Comparison of ENCODE assay signal across 8 cellular contexts in the genomic region with DNA sequence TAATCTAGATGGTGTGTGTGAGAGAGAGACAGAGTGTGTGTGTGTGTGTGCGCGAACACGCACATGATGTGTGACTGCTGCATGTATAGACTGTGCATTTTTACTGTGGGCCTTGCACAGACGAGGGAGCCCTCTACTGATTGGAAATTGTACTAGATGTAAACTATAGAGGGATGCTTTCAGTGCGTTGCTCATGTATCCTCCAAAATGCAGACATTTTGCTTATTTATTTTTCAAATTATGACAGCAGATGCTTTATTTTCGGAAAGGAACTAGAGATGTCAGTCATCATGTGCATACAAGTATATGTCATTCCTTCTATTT.
A peak's percentile ranks its signal among the peaks of the same experiment; 100 is the strongest.
DNase-seq lines count a peak whose midpoint lies in the region; ATAC-seq lines count a peak whose summit lies in the region.

No MANE protein-coding gene starts in this region.

- DNase-seq in Caki2 (ENCODE audit: low read depth) (peak; percentile 15), NCI-H1105 (lab: John Stamatoyannopoulos, UW) (peak; percentile 2), amniotic epithelial cell (ENCODE audit: low read depth) (peak; percentile 10), iris pigment epithelial cell (ENCODE audit: low read depth) (peak; percentile 33), GM19240 (ENCODE audit: insufficient read length, low spot score) (no peak)

- in situ Hi-C loops in Caki2 (cut with HindIII; ENCODE audit: low pct_unique_long_range_greater_than_20kb, low sequenced_read_pairs) = no loop called here

- peak; percentile 57 for ATAC-seq in GM21390 (IDR thresholded peaks at IDR 0.05; ENCODE audit: unreplicated experiment)
- ATAC-seq in activated CD4-positive, CD25-positive, alpha-beta regulatory T cell treated with anti-CD3 and anti-CD28 coated beads, Interleukin-2, amount 50 U/mL, for 24 hours = no peak
- ATAC-seq in GM18517 (IDR thresholded peaks at IDR 0.05; ENCODE audit: unreplicated experiment) = no peak
